In genomic region chr7:159027803-159028455, GRCh38 we compare ENCODE assay signal across 10 cellular contexts.
A peak's percentile ranks its signal among the peaks of the same experiment; 100 is the strongest.
DNase-seq lines count a peak whose midpoint lies in the region; ATAC-seq and TF ChIP-seq lines count a peak whose summit lies in the region.
"Had no signal": no experiment of that assay in that cellular context is flagged by ENCODE, and none has a peak within 500 bp of the region (broad histone marks: within the 10 kb centered on the region; RNA-seq: fewer than 3 reads in every experiment).

No MANE protein-coding gene starts in this region.

- no peaks in the 10 kb centered on the region for H3K9me3 Mint-ChIP-seq in natural killer cell treated with Interleukin-12 subunit alpha and Interleukin-12 subunit beta and Interleukin-15 and Interleukin-18, amount 100 ng/mL, for 72 hours
- H3K9me3 Mint-ChIP-seq: activated CD4-positive, alpha-beta T cell treated with anti-CD3 and anti-CD28 coated beads, Interleukin-2, amount 10 ng/mL, durations not matched to agents 24 days and 14 days had no signal

- H3K36me3 Mint-ChIP-seq in natural killer cell treated with Interleukin-12 subunit alpha and Interleukin-12 subunit beta and Interleukin-15 and Interleukin-18, amount 100 ng/mL, for 72 hours: no peaks in the 10 kb centered on the region

- TF ChIP-seq CTCF in coronary artery (IDR thresholded peaks at IDR 0.05): no peak
- TF ChIP-seq CTCF in omental fat pad (IDR thresholded peaks at IDR 0.05): no peak

- no peak overlapping the region for H3K27ac Mint-ChIP-seq in natural killer cell treated with Interleukin-12 subunit alpha and Interleukin-12 subunit beta and Interleukin-15 and Interleukin-18, amount 100 ng/mL, for 72 hours
- H3K27ac Mint-ChIP-seq: activated CD4-positive, alpha-beta T cell treated with anti-CD3 and anti-CD28 coated beads, Interleukin-2, amount 10 ng/mL, durations not matched to agents 24 days and 14 days had no signal

- no peak overlapping the region for H3K4me3 ChIP-seq in coronary artery

- H3K4me3 Mint-ChIP-seq in natural killer cell treated with Interleukin-12 subunit alpha and Interleukin-12 subunit beta and Interleukin-15 and Interleukin-18, amount 100 ng/mL, for 72 hours: no peak overlapping the region
- H3K4me3 Mint-ChIP-seq: activated CD4-positive, alpha-beta T cell treated with anti-CD3 and anti-CD28 coated beads, Interleukin-2, amount 10 ng/mL, durations not matched to agents 24 days and 14 days had no signal

- DNase-seq in DMS53 treated with DMSO at 0.1 percent for 48 hours (lab: John Stamatoyannopoulos, UW; ENCODE audit: unreplicated experiment) (peak; percentile 82), NCI-H1694 treated with DMSO at 0.1 percent for 48 hours (lab: John Stamatoyannopoulos, UW) (peak; percentile 34), coronary artery (ENCODE audit: low spot score) (peak; percentile 50), omental fat pad (ENCODE audit: low spot score) (no peak), cerebellum (ENCODE audit: low spot score) (no peak), hippocampal formation (lab: John Stamatoyannopoulos, UW) (no peak)
- DNase-seq in natural killer cell treated with Interleukin-12 subunit alpha and Interleukin-12 subunit beta and Interleukin-15 and Interleukin-18, amount 100 ng/mL, for 72 hours (ENCODE audit: low spot score): no peak
- DNase-seq: activated CD4-positive, alpha-beta T cell treated with anti-CD3 and anti-CD28 coated beads, Interleukin-2, amount 10 ng/mL, durations not matched to agents 24 days and 14 days; central memory CD4-positive, alpha-beta T cell had no signal

- ATAC-seq in omental fat pad (ENCODE audit: low FRiP score) (peak; percentile 62), GM21528 (IDR thresholded peaks at IDR 0.05; ENCODE audit: low FRiP score, unreplicated experiment) (no peak)
- no peak for ATAC-seq in natural killer cell treated with Interleukin-12 subunit alpha and Interleukin-12 subunit beta and Interleukin-15 and Interleukin-18, amount 100 ng/mL, for 72 hours

- H3K27ac ChIP-seq in coronary artery: peak overlapping the region in 1 of 2 donors; percentile 17

- peaks cover 0 to 4% of the 10 kb centered on the region in 2 donors for H3K4me1 Mint-ChIP-seq in natural killer cell treated with Interleukin-12 subunit alpha and Interleukin-12 subunit beta and Interleukin-15 and Interleukin-18, amount 100 ng/mL, for 72 hours (ENCODE audit: low read depth in 2 of 2)

- peaks cover 0 to 6% of the 10 kb centered on the region in 2 donors for H3K27me3 Mint-ChIP-seq in natural killer cell treated with Interleukin-12 subunit alpha and Interleukin-12 subunit beta and Interleukin-15 and Interleukin-18, amount 100 ng/mL, for 72 hours

Comparison
In these comparisons a context has a peak if more than half of its experiments do, and no peak if none do; other contexts are left out.
1. DNase-seq: peak in DMS53 treated with DMSO at 0.1 percent for 48 hours (single experiment), NCI-H1694 treated with DMSO at 0.1 percent for 48 hours (single experiment) and coronary artery (single experiment); none in omental fat pad (single experiment), cerebellum (single experiment), hippocampal formation (0 of 2) and natural killer cell treated with Interleukin-12 subunit alpha and Interleukin-12 subunit beta and Interleukin-15 and Interleukin-18, amount 100 ng/mL, for 72 hours (single experiment).